Comparison of ENCODE assay signal across 8 cellular contexts in genomic region chr6:41733707-41734665, GRCh38. TPM values are rescaled to one million over a fixed set of nuclear protein-coding genes. Genes with fewer than 3 reads are reported as not detected.
DNase-seq lines count a peak whose midpoint lies in the region; ATAC-seq lines count a peak whose summit lies in the region.

No MANE protein-coding gene starts in this region.

- H3K4me3 Mint-ChIP-seq in activated CD8-positive, alpha-beta memory T cell treated with anti-CD3 and anti-CD28 coated beads, Interleukin-2, amount 10 ng/mL, durations not matched to agents 7 days and 5 days: peak overlapping the region; percentile 79

- H3K36me3 Mint-ChIP-seq in activated CD8-positive, alpha-beta memory T cell treated with anti-CD3 and anti-CD28 coated beads, Interleukin-2, amount 10 ng/mL, durations not matched to agents 7 days and 5 days: no peaks in the 10 kb centered on the region

- no peak overlapping the region for H2BK120ac ChIP-seq in mesendoderm (ENCODE audit: low read depth, low read length)

- H3K79me2 ChIP-seq in mesendoderm (ENCODE audit: control insufficient read depth, insufficient read depth, low read length): no peaks in the 10 kb centered on the region

- H3K23ac ChIP-seq in mesendoderm (ENCODE audit: low read length): no peak overlapping the region

- H3K56ac ChIP-seq in mesendoderm (ENCODE audit: low read length): peak overlapping the region; percentile 78

- DNase-seq in AML-193 (lab: John Stamatoyannopoulos, UW) (peak; percentile 35 to 41), NCI-H748 treated with DMSO at 0.1 percent for 48 hours (lab: John Stamatoyannopoulos, UW) (peak; percentile 93), mesendoderm (peak; percentile 76)
- DNase-seq in activated CD8-positive, alpha-beta memory T cell treated with anti-CD3 and anti-CD28 coated beads, Interleukin-2, amount 10 ng/mL, durations not matched to agents 7 days and 5 days: peak; percentile 76
- peak; percentile 19 for DNase-seq in stimulated activated CD8-positive, alpha-beta memory T cell treated with anti-CD3 and anti-CD28 coated beads, Interleukin-15, amount 100 ng/mL, for 24 hours (ENCODE audit: low read depth)

- whole genome bisulfite sequencing in mesendoderm (ENCODE audit: extremely low coverage, insufficient coverage, low lambda C conversion rate): no CpG with 5 or more reads among the region's 73 CpGs

- H3K27ac Mint-ChIP-seq in activated CD8-positive, alpha-beta memory T cell treated with anti-CD3 and anti-CD28 coated beads, Interleukin-2, amount 10 ng/mL, durations not matched to agents 7 days and 5 days: peak overlapping the region; percentile 86

- peak overlapping the region; percentile 44 for H3K18ac ChIP-seq in mesendoderm (ENCODE audit: low read length)

- ATAC-seq in GM19035 (IDR thresholded peaks at IDR 0.05; ENCODE audit: unreplicated experiment) (peak; percentile 43), HG03342 (IDR thresholded peaks at IDR 0.05; ENCODE audit: unreplicated experiment) (peak; percentile 42)
- ATAC-seq in activated CD8-positive, alpha-beta memory T cell treated with anti-CD3 and anti-CD28 coated beads, Interleukin-2, amount 10 ng/mL, durations not matched to agents 7 days and 5 days: peak; percentile 76

- H2BK5ac ChIP-seq in mesendoderm (ENCODE audit: low read length): no peak overlapping the region

- no peak overlapping the region for H4K5ac ChIP-seq in mesendoderm (ENCODE audit: low read length)

- H3K4me1 ChIP-seq in endocrine pancreas (ENCODE audit: control insufficient read depth, insufficient read depth, low read length) (no peaks in the 10 kb centered on the region), mesendoderm (ENCODE audit: control insufficient read depth, low read depth, low read length) (peaks cover 6% of the 10 kb centered on the region)

- peak overlapping the region; percentile 74 for H3K4me2 ChIP-seq in mesendoderm (ENCODE audit: low read length)

- H2BK15ac ChIP-seq in mesendoderm (replicated peaks; ENCODE audit: low read depth): no peak overlapping the region

- H3K27me3 ChIP-seq in endocrine pancreas (ENCODE audit: control insufficient read depth, insufficient read depth, low read length): no peaks in the 10 kb centered on the region
- no peaks in the 10 kb centered on the region for H3K27me3 ChIP-seq in mesendoderm (ENCODE audit: insufficient read depth, low read length, poor library complexity)

- peak overlapping the region; percentile 88 for H3K4me3 ChIP-seq in endocrine pancreas (ENCODE audit: control insufficient read depth, insufficient read depth, low read length)
- H3K4me3 ChIP-seq in mesendoderm (ENCODE audit: low read length): peak overlapping the region; percentile 38

- H3K4me1 Mint-ChIP-seq in activated CD8-positive, alpha-beta memory T cell treated with anti-CD3 and anti-CD28 coated beads, Interleukin-2, amount 10 ng/mL, durations not matched to agents 7 days and 5 days: peaks cover 38% of the 10 kb centered on the region

- no peaks in the 10 kb centered on the region for H3K9me3 ChIP-seq in endocrine pancreas (ENCODE audit: control insufficient read depth, low read length)

- no peak overlapping the region for H2AK5ac ChIP-seq in mesendoderm (ENCODE audit: low read length)

- no peaks in the 10 kb centered on the region for H3K79me1 ChIP-seq in mesendoderm (ENCODE audit: low read length)

- no peak overlapping the region for H4K8ac ChIP-seq in mesendoderm (ENCODE audit: low read depth, low read length)

- H3K27me3 Mint-ChIP-seq in activated CD8-positive, alpha-beta memory T cell treated with anti-CD3 and anti-CD28 coated beads, Interleukin-2, amount 10 ng/mL, durations not matched to agents 7 days and 5 days: no peaks in the 10 kb centered on the region

- no peak overlapping the region for H3K27ac ChIP-seq in mesendoderm (ENCODE audit: low read depth, low read length)

- H3K4ac ChIP-seq in mesendoderm (ENCODE audit: low read depth, low read length): no peak overlapping the region

- CTCF ChIA-PET in activated CD8-positive, alpha-beta memory T cell treated with anti-CD3 and anti-CD28 coated beads, Interleukin-2, amount 10 ng/mL, durations not matched to agents 7 days and 5 days (lab: Charles Lee): interaction anchor here (0.7 to 6.1 kb wide), 18 partner anchors 8 to 559 kb away, joined by 3 to 33 read pairs (median 5); partner anchors contain the start of genes BYSL, MED20 and TOMM6

- H3K9me3 Mint-ChIP-seq in activated CD8-positive, alpha-beta memory T cell treated with anti-CD3 and anti-CD28 coated beads, Interleukin-2, amount 10 ng/mL, durations not matched to agents 7 days and 5 days (ENCODE audit: low read depth): no peaks in the 10 kb centered on the region

- H3K9ac ChIP-seq in endocrine pancreas (ENCODE audit: control insufficient read depth, insufficient read depth, low read length): peak overlapping the region; percentile 55
- H3K9ac ChIP-seq in mesendoderm (ENCODE audit: low read length): peak overlapping the region; percentile 55

- H3K36me3 ChIP-seq in endocrine pancreas (ENCODE audit: control insufficient read depth, insufficient read depth, low read length) (no peaks in the 10 kb centered on the region), mesendoderm (ENCODE audit: control insufficient read depth, insufficient read depth, low read length) (no peaks in the 10 kb centered on the region)

RNA-seq across cellular contexts. Expression of gene TFEB, which starts 1.4 kb away (rescaled TPM):
- total RNA-seq in activated CD8-positive, alpha-beta memory T cell treated with anti-CD3 and anti-CD28 coated beads, Interleukin-2, amount 10 ng/mL, durations not matched to agents 7 days and 5 days: 10 to 100 TPM; 14.5 to 15.8 TPM
- 0.11 TPM for polyA plus RNA-seq in mesendoderm (2013, experiment 1 of 2)
- polyA plus RNA-seq in mesendoderm (2013, experiment 2 of 2): 0.22 TPM

RNA-seq across cellular contexts. Expression of gene PGC, which starts 13.2 kb away (rescaled TPM):
- total RNA-seq in activated CD8-positive, alpha-beta memory T cell treated with anti-CD3 and anti-CD28 coated beads, Interleukin-2, amount 10 ng/mL, durations not matched to agents 7 days and 5 days: not detected
- 0.13 TPM for polyA plus RNA-seq in mesendoderm (2013, experiment 1 of 2)
- polyA plus RNA-seq in mesendoderm (2013, experiment 2 of 2): 0.10 TPM

RNA-seq across cellular contexts. Expression of gene FRS3, which starts 45.7 kb away (rescaled TPM):
- total RNA-seq in activated CD8-positive, alpha-beta memory T cell treated with anti-CD3 and anti-CD28 coated beads, Interleukin-2, amount 10 ng/mL, durations not matched to agents 7 days and 5 days: 1 to 10 TPM; 4.8 to 6.2 TPM
- polyA plus RNA-seq in mesendoderm (2013, experiment 1 of 2): 1.7 TPM
- polyA plus RNA-seq in mesendoderm (2013, experiment 2 of 2): 1.7 TPM

RNA-seq across cellular contexts. Expression of gene PRICKLE4, which starts 46.6 kb away (rescaled TPM):
- not detected for total RNA-seq in activated CD8-positive, alpha-beta memory T cell treated with anti-CD3 and anti-CD28 coated beads, Interleukin-2, amount 10 ng/mL, durations not matched to agents 7 days and 5 days
- 0.03 TPM for polyA plus RNA-seq in mesendoderm (2013, experiment 1 of 2)
- polyA plus RNA-seq in mesendoderm (2013, experiment 2 of 2): 0.11 TPM

RNA-seq across cellular contexts. Expression of gene TOMM6, which starts 53.5 kb away (rescaled TPM):
- 100 to 1,000 TPM; 161 to 219 TPM for total RNA-seq in activated CD8-positive, alpha-beta memory T cell treated with anti-CD3 and anti-CD28 coated beads, Interleukin-2, amount 10 ng/mL, durations not matched to agents 7 days and 5 days
- 376 TPM for polyA plus RNA-seq in mesendoderm (2013, experiment 1 of 2)
- 369 TPM for polyA plus RNA-seq in mesendoderm (2013, experiment 2 of 2)

Comparison
In these comparisons a context has a peak if more than half of its experiments do, and no peak if none do; other contexts are left out.
1. DNase-seq: peak in every context shown above with its lines; median percentile 93 in NCI-H748 treated with DMSO at 0.1 percent for 48 hours; 76 in activated CD8-positive, alpha-beta memory T cell treated with anti-CD3 and anti-CD28 coated beads, Interleukin-2, amount 10 ng/mL, durations not matched to agents 7 days and 5 days; 76 in mesendoderm; 38 in AML-193; 19 in stimulated activated CD8-positive, alpha-beta memory T cell treated with anti-CD3 and anti-CD28 coated beads, Interleukin-15, amount 100 ng/mL, for 24 hours.